In genomic region chr5:165227515-165227914, GRCh38 we compare ENCODE assay signal across 26 cellular contexts.
DNase-seq lines count a peak whose midpoint lies in the region; TF ChIP-seq lines count a peak whose summit lies in the region.
"Had no signal": no experiment of that assay in that cellular context is flagged by ENCODE, and none has a peak within 500 bp of the region (broad histone marks: within the 10 kb centered on the region; RNA-seq: fewer than 3 reads in every experiment).

No MANE protein-coding gene starts in this region.

- H3K4me3 ChIP-seq in breast epithelium, result no peak overlapping the region
- H3K4me3 ChIP-seq: heart left ventricle, MG63, SJCRH30 had no signal

- H3K27ac ChIP-seq in breast epithelium (no peak overlapping the region), VCaP (no peak overlapping the region)
- H3K27ac ChIP-seq: brain microvascular endothelial cell, heart left ventricle, SJCRH30 had no signal

- no peaks in the 10 kb centered on the region for H3K36me3 ChIP-seq in breast epithelium
- H3K36me3 ChIP-seq: brain microvascular endothelial cell, heart left ventricle, MG63, SJCRH30 had no signal

- H3K36me3 Mint-ChIP-seq in MCF 10A (ENCODE audit: insufficient read depth, unreplicated experiment), result no peaks in the 10 kb centered on the region
- H3K36me3 Mint-ChIP-seq: type B pancreatic cell had no signal

- H3K4me3 Mint-ChIP-seq in MCF 10A (ENCODE audit: unreplicated experiment), result no peak overlapping the region
- H3K4me3 Mint-ChIP-seq: activated naive CD8-positive, alpha-beta T cell treated with anti-CD3 and anti-CD28 coated beads, Interleukin-2, amount 50 U/mL, for 24 hours; nephron progenitor cell; T-helper 17 cell; type B pancreatic cell had no signal

- H3K27me3 Mint-ChIP-seq in MCF 10A (ENCODE audit: insufficient read depth, unreplicated experiment), result no peaks in the 10 kb centered on the region
- H3K27me3 Mint-ChIP-seq: activated naive CD8-positive, alpha-beta T cell treated with anti-CD3 and anti-CD28 coated beads, Interleukin-2, amount 50 U/mL, for 24 hours; T-helper 17 cell; type B pancreatic cell had no signal

- TF ChIP-seq POLR2A in breast epithelium (IDR thresholded peaks at IDR 0.05), result no peak

- no TSS peak for BruUV-seq in MCF 10A (replicated peaks; lab: Mats Ljungman, UMichigan)

- intact Hi-C loops in MCF 10A (cut with micrococcal nuclease) (loop anchor here (1.0 kb wide), 2 partner anchors 231 to 389 kb away; no protein-coding TSS in a partner anchor), breast epithelium (cut with DNase I; ENCODE audit: low total_unique reads) (no loop called here)

- no peak overlapping the region for H3K27ac Mint-ChIP-seq in MCF 10A (ENCODE audit: low read depth, unreplicated experiment)
- H3K27ac Mint-ChIP-seq: activated naive CD8-positive, alpha-beta T cell treated with anti-CD3 and anti-CD28 coated beads, Interleukin-2, amount 50 U/mL, for 24 hours; activated T-helper 2 cell treated with anti-CD3 and anti-CD28 coated beads, Interferon-gamma antibody, Interleukin-2, Interleukin-4, amounts not matched to agents 10 μg/mL and 5 μg/mL and 100 μg/mL, durations not matched to agents 14 hours and 24 hours and 36 hours; nephron progenitor cell; T-helper 17 cell; type B pancreatic cell had no signal

- H3K27me3 ChIP-seq in breast epithelium, result no peaks in the 10 kb centered on the region
- H3K27me3 ChIP-seq: brain microvascular endothelial cell, heart left ventricle, MG63, SJCRH30 had no signal

- no peaks in the 10 kb centered on the region for H3K4me1 Mint-ChIP-seq in MCF 10A (ENCODE audit: insufficient read depth, unreplicated experiment)
- H3K4me1 Mint-ChIP-seq: activated naive CD8-positive, alpha-beta T cell treated with anti-CD3 and anti-CD28 coated beads, Interleukin-2, amount 50 U/mL, for 24 hours; T-helper 17 cell had no signal

- POLR2A ChIA-PET in MCF 10A (lab: Yijun Ruan, JAX), result no interaction called here

- DNase-seq in MCF 10A (ENCODE audit: unreplicated experiment) (peak; percentile 54), breast epithelium (ENCODE audit: low spot score in 2 of 2) (no peak), fibroblast of peridontal ligament (ENCODE audit: extremely low read depth) (peak; percentile 14), NCI-H524 treated with DMSO at 0.1 percent for 48 hours (lab: John Stamatoyannopoulos, UW) (no peak), islet precursor cell (no peak), activated gamma-delta T cell (lab: John Stamatoyannopoulos, UW) (no peak), SK-N-DZ (ENCODE audit: low spot score) (no peak)
- DNase-seq: activated CD4-positive, alpha-beta T cell treated with anti-CD3 and anti-CD28 coated beads, Interleukin-2, amount 50 U/mL, for 4 hours; activated CD8-positive, alpha-beta memory T cell treated with anti-CD3 and anti-CD28 coated beads, Interleukin-2, amount 50 U/mL, for 48 hours; activated naive CD8-positive, alpha-beta T cell treated with anti-CD3 and anti-CD28 coated beads, Interleukin-2, amount 50 U/mL, for 24 hours; brain microvascular endothelial cell; C1 segment of cervical spinal cord; cortex of kidney; heart left ventricle; left ventricle myocardium superior; MG63; NCI-H1436 treated with DMSO at 0.1 percent for 48 hours; NCI-H2171 treated with DMSO at 0.1 percent for 48 hours; NCI-H526 treated with DMSO at 0.1 percent for 48 hours; nephron progenitor cell; posterior cingulate gyrus; SJCRH30; T-helper 17 cell had no signal

- H3K9me3 ChIP-seq in breast epithelium, result no peaks in the 10 kb centered on the region
- H3K9me3 ChIP-seq: heart left ventricle, MG63, SJCRH30 had no signal

- CTCF ChIA-PET in MCF 10A (lab: Yijun Ruan, JAX), result interaction anchor here (0.7 to 2.3 kb wide), 6 partner anchors 9 to 232 kb away, joined by 3 to 8 read pairs (median 3); no protein-coding TSS in a partner anchor

- no peaks in the 10 kb centered on the region for H3K9me3 Mint-ChIP-seq in MCF 10A (ENCODE audit: unreplicated experiment)
- H3K9me3 Mint-ChIP-seq: activated naive CD8-positive, alpha-beta T cell treated with anti-CD3 and anti-CD28 coated beads, Interleukin-2, amount 50 U/mL, for 24 hours; nephron progenitor cell; type B pancreatic cell had no signal

- TF ChIP-seq CTCF in MCF 10A (IDR thresholded peaks at IDR 0.05; ENCODE audit: unreplicated experiment), result peak; percentile 40
- TF ChIP-seq CTCF in breast epithelium (IDR thresholded peaks at IDR 0.05), result no peak
- TF ChIP-seq CTCF in VCaP (conservative IDR thresholded peaks at IDR 0.05), result peak; percentile 46; the same call in 1 of the 2 replicates

- no peaks in the 10 kb centered on the region for H3K4me1 ChIP-seq in breast epithelium
- H3K4me1 ChIP-seq: heart left ventricle, SJCRH30 had no signal

Comparison
In these comparisons a context has a peak if more than half of its experiments do, and no peak if none do; other contexts are left out.
1. DNase-seq: peak in MCF 10A (single experiment) and fibroblast of peridontal ligament (single experiment); none in breast epithelium (0 of 2), NCI-H524 treated with DMSO at 0.1 percent for 48 hours (single experiment), islet precursor cell (single experiment), activated gamma-delta T cell (single experiment) and SK-N-DZ (single experiment).
2. CTCF ChIP-seq: peak in MCF 10A (single experiment) and VCaP (single experiment); none in breast epithelium (0 of 3).